Comparison of ENCODE assay signal across 9 cellular contexts in the genomic region with DNA sequence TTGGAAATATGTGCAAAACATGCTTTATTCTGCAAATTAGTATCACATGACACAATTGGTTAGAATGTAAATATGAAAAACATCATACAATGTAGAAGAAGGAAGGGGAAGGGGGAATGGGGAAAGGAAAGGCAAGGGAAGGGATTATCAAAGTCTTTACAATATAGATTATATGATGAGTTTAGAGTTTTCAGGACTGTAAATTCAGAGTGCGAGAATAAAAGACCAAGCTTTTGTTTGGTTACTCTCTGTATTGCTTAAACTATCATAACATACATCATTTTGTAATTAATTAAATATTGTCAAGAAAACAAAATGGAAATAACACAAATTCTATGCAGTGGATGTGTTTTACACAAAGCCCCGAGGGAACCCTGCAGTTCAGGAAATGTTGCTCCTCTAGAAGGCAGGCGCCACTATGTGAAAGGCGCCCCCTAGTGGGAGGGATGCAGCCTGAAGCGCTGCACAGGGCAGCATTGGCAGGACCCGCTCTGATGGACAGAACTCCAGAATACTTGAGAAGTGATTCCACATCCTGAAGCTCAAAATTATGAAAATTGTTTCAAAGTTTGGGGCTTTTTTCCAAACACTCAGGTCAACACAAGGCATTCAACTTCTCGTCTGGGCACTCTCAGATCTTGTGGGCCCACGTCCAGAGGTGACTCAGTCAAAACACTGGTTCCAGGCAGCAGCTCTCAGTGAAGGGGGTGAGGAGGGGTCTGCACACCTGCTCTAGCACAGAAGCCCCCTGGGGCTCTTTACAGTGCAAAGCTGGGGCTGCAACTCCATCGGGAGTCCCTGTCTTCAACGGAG. TPM values are rescaled to one million over a fixed set of nuclear protein-coding genes. Genes with fewer than 3 reads are reported as not detected.
DNase-seq lines count a peak whose midpoint lies in the region; ATAC-seq and TF ChIP-seq lines count a peak whose summit lies in the region.
"Had no signal": no experiment of that assay in that cellular context is flagged by ENCODE, and none has a peak within 500 bp of the region (broad histone marks: within the 10 kb centered on the region; RNA-seq: fewer than 3 reads in every experiment).

No MANE protein-coding gene starts in this region.

- intact Hi-C loops in left cardiac atrium (cut with DNase I), result no loop called here

- no peaks in the 10 kb centered on the region for H3K36me3 ChIP-seq in DND-41 (ENCODE audit: insufficient read depth, low read length)
- no peaks in the 10 kb centered on the region for H3K36me3 ChIP-seq in Karpas-422 (ENCODE audit: insufficient read depth, low read length)
- no peaks in the 10 kb centered on the region for H3K36me3 ChIP-seq in adipocyte (ENCODE audit: control insufficient read depth, insufficient read depth, low read length, severe bottlenecking)

- DNase-seq in DND-41 (peak; percentile 61), Karpas-422 (peak; percentile 85), SW480 (ENCODE audit: low spot score) (peak; percentile 60), adipocyte (ENCODE audit: low read depth) (peak; percentile 87), left cardiac atrium (peak; percentile 79), retinal pigment epithelial cell (ENCODE audit: low read depth) (no peak), NCI-H187 treated with DMSO at 0.1 percent for 48 hours (lab: John Stamatoyannopoulos, UW) (no peak)

- H3K4me2 ChIP-seq in DND-41 (ENCODE audit: insufficient read depth, low read length) (no peak overlapping the region), Karpas-422 (ENCODE audit: low read depth, low read length, poor library complexity, severe bottlenecking) (no peak overlapping the region)

- H3K79me2 ChIP-seq in DND-41 (ENCODE audit: insufficient read depth, low read length) (no peaks in the 10 kb centered on the region), Karpas-422 (ENCODE audit: low read length) (no peaks in the 10 kb centered on the region)

- ATAC-seq in DND-41 (ENCODE audit: insufficient read depth, low read depth), result peak; percentile 94
- peak; percentile 79 for ATAC-seq in GM21528 (IDR thresholded peaks at IDR 0.05; ENCODE audit: low FRiP score, unreplicated experiment)
- peak; percentile 94 for ATAC-seq in left cardiac atrium

- H3K27me3 ChIP-seq in DND-41 (ENCODE audit: insufficient read depth, low read length, poor library complexity), result peaks cover 6% of the 10 kb centered on the region
- no peaks in the 10 kb centered on the region for H3K27me3 ChIP-seq in Karpas-422 (ENCODE audit: low read length)
- H3K27me3 ChIP-seq in adipocyte (replicated peaks; ENCODE audit: control insufficient read depth, insufficient read depth, low read length), result no peaks in the 10 kb centered on the region

- H4K20me1 ChIP-seq in DND-41 (ENCODE audit: insufficient read depth, low read length) (no peaks in the 10 kb centered on the region), Karpas-422 (ENCODE audit: insufficient read depth, low read depth, low read length) (no peaks in the 10 kb centered on the region)

- H3K4me1 ChIP-seq in DND-41 (ENCODE audit: insufficient read depth, low read length), result no peaks in the 10 kb centered on the region
- no peaks in the 10 kb centered on the region for H3K4me1 ChIP-seq in Karpas-422 (ENCODE audit: low read length)
- peaks cover 5% of the 10 kb centered on the region for H3K4me1 ChIP-seq in adipocyte (ENCODE audit: control insufficient read depth, insufficient read depth, low read length)

- H3K4me3 ChIP-seq in DND-41 (ENCODE audit: low read depth in 1 of 2, low read length in 2 of 2) (no peak overlapping the region), Karpas-422 (ENCODE audit: low read length) (no peak overlapping the region), adipocyte (ENCODE audit: low read length) (no peak overlapping the region), retinal pigment epithelial cell (ENCODE audit: low read length) (no peak overlapping the region)

- H3K9me2 ChIP-seq in Karpas-422 (replicated peaks; ENCODE audit: insufficient read depth, low read length), result no peaks in the 10 kb centered on the region

- H3K9ac ChIP-seq in DND-41 (ENCODE audit: low read depth, low read length) (no peak overlapping the region), Karpas-422 (ENCODE audit: low read length) (no peak overlapping the region), adipocyte (ENCODE audit: low read length) (no peak overlapping the region)

- TF ChIP-seq CTCF in DND-41 (IDR thresholded peaks at IDR 0.05; ENCODE audit: borderline replicate concordance, extremely low read depth, low read length, poor library complexity, severe bottlenecking) (peak; percentile 88), retinal pigment epithelial cell (conservative IDR thresholded peaks at IDR 0.05; ENCODE audit: low read depth, low read length) (peak; percentile 97)

- H3K9me3 ChIP-seq in DND-41 (ENCODE audit: insufficient read depth, low read length, severe bottlenecking) (no peaks in the 10 kb centered on the region), Karpas-422 (ENCODE audit: low read length) (no peaks in the 10 kb centered on the region), adipocyte (ENCODE audit: control insufficient read depth, low read length) (no peaks in the 10 kb centered on the region)

- H2AFZ ChIP-seq in DND-41 (ENCODE audit: low read depth, low read length) (no peak overlapping the region), Karpas-422 (ENCODE audit: low read length) (no peak overlapping the region)

- H3K27ac ChIP-seq in DND-41 (ENCODE audit: low read length), result no peak overlapping the region
- H3K27ac ChIP-seq in Karpas-422 (ENCODE audit: low read length), result no peak overlapping the region
- H3K27ac ChIP-seq: epithelial cell of prostate had no signal

RNA-seq across cellular contexts. Expression of gene TMEM254, which starts 31.6 kb away (rescaled TPM):
- total RNA-seq in Karpas-422 (2014; rRNA removed; shearing (Covaris generic); ENCODE audit: low replicate concordance), result 14.1 and 36.9 TPM in 2 replicates
- total RNA-seq in left cardiac atrium, result 10 to 100 TPM in 1 of 2 donors, 1 to 10 TPM in 1; 5.4 to 12.3 TPM

Comparison
In these comparisons a context has a peak if more than half of its experiments do, and no peak if none do; other contexts are left out.
1. DNase-seq: peak in DND-41 (single experiment), Karpas-422 (single experiment), SW480 (single experiment), adipocyte (single experiment) and left cardiac atrium (single experiment); none in retinal pigment epithelial cell (single experiment) and NCI-H187 treated with DMSO at 0.1 percent for 48 hours (single experiment).
2. Peak in every context shown above with its lines, with median percentiles within 50 percentile points of each other: ATAC-seq.